ENCODE assay signal across 8 cellular contexts in genomic region chr3:177300039-177300833, GRCh38.
DNase-seq lines count a peak whose midpoint lies in the region; ATAC-seq and TF ChIP-seq lines count a peak whose summit lies in the region.

No MANE protein-coding gene starts in this region.

- peak; percentile 88 for ATAC-seq in GM19043 (IDR thresholded peaks at IDR 0.05; ENCODE audit: low read depth, unreplicated experiment)
- ATAC-seq in HG03460 (IDR thresholded peaks at IDR 0.05; ENCODE audit: unreplicated experiment) = peak; percentile 94
- ATAC-seq in naive B cell (ENCODE audit: low read depth in 2 of 2) = peak; percentile 77 to 81

- H3K9me3 ChIP-seq in ascending aorta = no peaks in the 10 kb centered on the region

- peaks cover 0 to 5% of the 10 kb centered on the region in 2 donors for H3K4me1 ChIP-seq in ascending aorta

- H3K36me3 ChIP-seq in ascending aorta = no peaks in the 10 kb centered on the region

- no peak for TF ChIP-seq CTCF in 22Rv1 (IDR thresholded peaks at IDR 0.05)
- TF ChIP-seq CTCF in ascending aorta (IDR thresholded peaks at IDR 0.05) = no peak
- no peak for TF ChIP-seq CTCF in endothelial cell (IDR thresholded peaks at IDR 0.05; ENCODE audit: unreplicated experiment)

- H3K4me3 Mint-ChIP-seq in naive B cell (peak overlapping the region in 1 of 8 donors; percentile 75), endothelial cell (ENCODE audit: unreplicated experiment) (no peak overlapping the region)

- intact Hi-C loops in ascending aorta (cut with DNase I) = no loop called here

- H3K27me3 Mint-ChIP-seq in naive B cell = no peaks in the 10 kb centered on the region
- H3K27me3 Mint-ChIP-seq in endothelial cell (ENCODE audit: unreplicated experiment) = no peaks in the 10 kb centered on the region

- H3K4me1 Mint-ChIP-seq in naive B cell = peaks cover 10 to 14% (median 10%) of the 10 kb centered on the region in 3 donors
- peaks cover 10% of the 10 kb centered on the region for H3K4me1 Mint-ChIP-seq in endothelial cell (ENCODE audit: unreplicated experiment)

- H3K27ac Mint-ChIP-seq in naive B cell (peak overlapping the region in 1 of 6 donors; percentile 87), endothelial cell (ENCODE audit: unreplicated experiment) (no peak overlapping the region)

- H3K36me3 Mint-ChIP-seq in naive B cell = no peaks in the 10 kb centered on the region
- H3K36me3 Mint-ChIP-seq in endothelial cell (ENCODE audit: low read depth, unreplicated experiment) = no peaks in the 10 kb centered on the region

- no peaks in the 10 kb centered on the region for H3K27me3 ChIP-seq in ascending aorta

- no peak overlapping the region for H3K4me3 ChIP-seq in ascending aorta

- H3K27ac ChIP-seq in 22Rv1 (peak overlapping the region; percentile 66), ascending aorta (peak overlapping the region; percentile 42 to 45)

- no peak for DNase-seq in ascending aorta (ENCODE audit: low spot score in 2 of 2)
- no peak for DNase-seq in naive B cell
- no peak for DNase-seq in DMS153 (lab: John Stamatoyannopoulos, UW)
- no peak for DNase-seq in NK-92 (lab: John Stamatoyannopoulos, UW; ENCODE audit: unreplicated experiment)
- DNase-seq in endothelial cell (ENCODE audit: low spot score) = no peak

- H3K9me3 Mint-ChIP-seq in naive B cell (no peaks in the 10 kb centered on the region), endothelial cell (ENCODE audit: unreplicated experiment) (no peaks in the 10 kb centered on the region)
